9 cellular contexts compared by ENCODE assay signal in genomic region chr1:24151175-24151533, GRCh38. TPM values are rescaled to one million over a fixed set of nuclear protein-coding genes. Genes with fewer than 3 reads are reported as not detected.
DNase-seq lines count a peak whose midpoint lies in the region; ATAC-seq and TF ChIP-seq lines count a peak whose summit lies in the region.
"Had no signal": no experiment of that assay in that cellular context is flagged by ENCODE, and none has a peak within 500 bp of the region (broad histone marks: within the 10 kb centered on the region; RNA-seq: fewer than 3 reads in every experiment).

No MANE protein-coding gene starts in this region.

- H3K27ac Mint-ChIP-seq in activated naive CD4-positive, alpha-beta T cell treated with anti-CD3 and anti-CD28 coated beads for 36 hours = no peak overlapping the region
- H3K27ac Mint-ChIP-seq in activated naive CD4-positive, alpha-beta T cell treated with anti-CD3 and anti-CD28 coated beads, Interleukin-2, amount 50 U/mL, for 72 hours = peak overlapping the region in 1 of 2 donors; percentile 11

- peak overlapping the region; percentile 63 for H3K4me3 Mint-ChIP-seq in activated naive CD4-positive, alpha-beta T cell treated with anti-CD3 and anti-CD28 coated beads for 36 hours

- no peaks in the 10 kb centered on the region for H3K36me3 Mint-ChIP-seq in activated naive CD4-positive, alpha-beta T cell treated with anti-CD3 and anti-CD28 coated beads for 36 hours (ENCODE audit: low read depth)
- H3K36me3 Mint-ChIP-seq in activated naive CD4-positive, alpha-beta T cell treated with anti-CD3 and anti-CD28 coated beads, Interleukin-2, amount 50 U/mL, for 72 hours = no peaks in the 10 kb centered on the region

- H3K27ac ChIP-seq in OCI-LY7 (ENCODE audit: low read depth, low read length, poor library complexity, severe bottlenecking) = no peak overlapping the region
- peak overlapping the region in 2 of 3 donors; percentile 25 to 63 for H3K27ac ChIP-seq in thyroid gland

- peaks cover 18% of the 10 kb centered on the region for H3K4me1 Mint-ChIP-seq in activated naive CD4-positive, alpha-beta T cell treated with anti-CD3 and anti-CD28 coated beads for 36 hours (ENCODE audit: low read depth)

- CTCF ChIA-PET in activated naive CD4-positive, alpha-beta T cell treated with anti-CD3 and anti-CD28 coated beads for 36 hours (lab: Charles Lee) = interaction anchor here (0.6 to 3.8 kb wide), 10 partner anchors 8 to 421 kb away, joined by 3 to 31 read pairs (median 8); partner anchors contain the start of gene IFNLR1
- CTCF ChIA-PET in OCI-LY7 (lab: Charles Lee; ENCODE audit: unreplicated experiment) = interaction anchor here (1.0 kb wide), 1 partner anchor 48 kb away, joined by 4 read pairs; no protein-coding TSS in a partner anchor

- POLR2A ChIA-PET in OCI-LY7 (lab: Charles Lee) = interaction anchor here (1.8 to 2.1 kb wide), 2 partner anchors 36 to 39 kb away, joined by 6 to 11 read pairs; no protein-coding TSS in a partner anchor

- peaks cover 24% of the 10 kb centered on the region for H3K36me3 ChIP-seq in OCI-LY7 (ENCODE audit: insufficient read depth, low read length)
- no peaks in the 10 kb centered on the region for H3K36me3 ChIP-seq in thyroid gland

- no peaks in the 10 kb centered on the region for H3K79me2 ChIP-seq in OCI-LY7 (ENCODE audit: insufficient read depth, low read depth, low read length)

- no peaks in the 10 kb centered on the region for H3K9me3 ChIP-seq in OCI-LY7 (ENCODE audit: low read length)
- no peaks in the 10 kb centered on the region for H3K9me3 ChIP-seq in thyroid gland

- 3 to 13% methylated on average over 12 of the region's 12 CpGs for WGBS in thyroid gland, 2 donors

- no peak for TF ChIP-seq CTCF in OCI-LY7 (conservative IDR thresholded peaks at IDR 0.05; ENCODE audit: low read length)
- TF ChIP-seq CTCF in thyroid gland (IDR thresholded peaks at IDR 0.05) = no peak

- H3K4me3 ChIP-seq in OCI-LY7 (ENCODE audit: low read depth, low read length, poor library complexity, severe bottlenecking) = peak overlapping the region; percentile 47
- H3K4me3 ChIP-seq in iPS-11a (ENCODE audit: low read depth, low read length) = peak overlapping the region; percentile 24
- no peak overlapping the region for H3K4me3 ChIP-seq in thyroid gland (replicated peaks in 1 of 3)

- intact Hi-C loops in activated naive CD4-positive, alpha-beta T cell treated with anti-CD3 and anti-CD28 coated beads for 36 hours (cut with micrococcal nuclease) = loop anchor here (5.0 kb wide), 1 partner anchor 171 kb away; no protein-coding TSS in a partner anchor
- intact Hi-C loops in OCI-LY7 (cut with micrococcal nuclease; ENCODE audit: unreplicated experiment) (loop anchor here (2.0 kb wide), 1 partner anchor 40 kb away; no protein-coding TSS in a partner anchor), thyroid gland (cut with DNase I) (no loop called here)

- H3K9me2 ChIP-seq in OCI-LY7 (ENCODE audit: insufficient read depth, low read length) = no peaks in the 10 kb centered on the region

- BruUV-seq in OCI-LY7 (replicated peaks; lab: Mats Ljungman, UMichigan) = no TSS peak

- no peak for DNase-seq in activated naive CD4-positive, alpha-beta T cell treated with anti-CD3 and anti-CD28 coated beads for 36 hours
- no peak for DNase-seq in activated naive CD4-positive, alpha-beta T cell treated with anti-CD3 and anti-CD28 coated beads, Interleukin-2, amount 50 U/mL, for 72 hours (ENCODE audit: low spot score in 2 of 2)
- DNase-seq in OCI-LY7 (ENCODE audit: low spot score) (peak; percentile 39), thyroid gland (peak; percentile 71 to 72), HPDE6-E6E7 (ENCODE audit: extremely low spot score) (no peak), activated gamma-delta T cell treated with Interleukin-2 at 50 U/mL for 16 hours (no peak), glomerular visceral epithelial cell (ENCODE audit: extremely low spot score) (no peak)

- H3K4me1 ChIP-seq in OCI-LY7 (ENCODE audit: insufficient read depth, low read length, poor library complexity, severe bottlenecking) (peaks cover 36% of the 10 kb centered on the region), thyroid gland (peaks cover 8 to 15% of the 10 kb centered on the region in 2 donors)

- no peaks in the 10 kb centered on the region for H3K27me3 ChIP-seq in thyroid gland

- no peak for TF ChIP-seq POLR2A in thyroid gland (IDR thresholded peaks at IDR 0.05)

- H3K9me3 Mint-ChIP-seq in activated naive CD4-positive, alpha-beta T cell treated with anti-CD3 and anti-CD28 coated beads for 36 hours = no peaks in the 10 kb centered on the region
- H3K9me3 Mint-ChIP-seq in activated naive CD4-positive, alpha-beta T cell treated with anti-CD3 and anti-CD28 coated beads, Interleukin-2, amount 50 U/mL, for 72 hours = no peaks in the 10 kb centered on the region

- peak overlapping the region; percentile 24; the same call in 1 of the 2 replicates for H2AFZ ChIP-seq in OCI-LY7 (ENCODE audit: low read length)

- peak overlapping the region; percentile 83 for H3K4me2 ChIP-seq in OCI-LY7 (ENCODE audit: low read length)

- H3K27me3 Mint-ChIP-seq in activated naive CD4-positive, alpha-beta T cell treated with anti-CD3 and anti-CD28 coated beads for 36 hours (ENCODE audit: low read depth) = peaks cover 32% of the 10 kb centered on the region

- ATAC-seq in activated naive CD4-positive, alpha-beta T cell treated with anti-CD3 and anti-CD28 coated beads, Interleukin-2, amount 50 U/mL, for 72 hours = no peak

- no peaks in the 10 kb centered on the region for H4K20me1 ChIP-seq in OCI-LY7 (ENCODE audit: insufficient read depth, low read length)

RNA-seq across cellular contexts. Expression of gene IL22RA1, which starts 8.2 kb away (rescaled TPM):
- total RNA-seq in activated naive CD4-positive, alpha-beta T cell treated with anti-CD3 and anti-CD28 coated beads for 36 hours = not detected
- total RNA-seq in activated naive CD4-positive, alpha-beta T cell treated with anti-CD3 and anti-CD28 coated beads, Interleukin-2, amount 50 U/mL, for 72 hours = not detected
- total RNA-seq in OCI-LY7 (2014; rRNA removed; shearing (Covaris generic)) = not detected in 2 replicates
- total RNA-seq in OCI-LY7 (2022) = not detected in 2 replicates
- 1 to 10 TPM in 1 of 4 donors, not detected in 3; 1.1 TPM for total RNA-seq in thyroid gland
- total RNA-seq: fibroblast of villous mesenchyme had no signal

RNA-seq across cellular contexts. Expression of gene IFNLR1, which starts 35.9 kb away (rescaled TPM):
- 1 to 10 TPM; 4.3 to 4.6 TPM for total RNA-seq in activated naive CD4-positive, alpha-beta T cell treated with anti-CD3 and anti-CD28 coated beads for 36 hours
- 1 to 10 TPM; 5.0 to 6.3 TPM for total RNA-seq in activated naive CD4-positive, alpha-beta T cell treated with anti-CD3 and anti-CD28 coated beads, Interleukin-2, amount 50 U/mL, for 72 hours
- total RNA-seq in OCI-LY7 (2014; rRNA removed; shearing (Covaris generic)) = 24.6 and 29.4 TPM in 2 replicates
- total RNA-seq in OCI-LY7 (2022) = 30.5 and 31.7 TPM in 2 replicates
- total RNA-seq in thyroid gland = 1 to 10 TPM; 4.7 to 9.3 (median 6.1) TPM

RNA-seq across cellular contexts. Expression of gene MYOM3, which starts 39.2 kb away (rescaled TPM):
- total RNA-seq in activated naive CD4-positive, alpha-beta T cell treated with anti-CD3 and anti-CD28 coated beads for 36 hours = not detected
- total RNA-seq in activated naive CD4-positive, alpha-beta T cell treated with anti-CD3 and anti-CD28 coated beads, Interleukin-2, amount 50 U/mL, for 72 hours = not detected
- total RNA-seq in OCI-LY7 (2014; rRNA removed; shearing (Covaris generic)) = not detected in 2 replicates
- not detected in 2 replicates for total RNA-seq in OCI-LY7 (2022)
- under 1 TPM in 2 of 4 donors, not detected in 2; 0.11 to 0.54 TPM for total RNA-seq in thyroid gland
- total RNA-seq: fibroblast of villous mesenchyme had no signal

Comparison
In these comparisons a context has a peak if more than half of its experiments do, and no peak if none do; other contexts are left out.
1. DNase-seq: peak in OCI-LY7 (single experiment) and thyroid gland (2 of 2); none in activated naive CD4-positive, alpha-beta T cell treated with anti-CD3 and anti-CD28 coated beads for 36 hours (single experiment), activated naive CD4-positive, alpha-beta T cell treated with anti-CD3 and anti-CD28 coated beads, Interleukin-2, amount 50 U/mL, for 72 hours (0 of 2), HPDE6-E6E7 (single experiment), activated gamma-delta T cell treated with Interleukin-2 at 50 U/mL for 16 hours (single experiment) and glomerular visceral epithelial cell (single experiment).
2. H3K4me3 ChIP-seq: peak in OCI-LY7 (single experiment) and iPS-11a (single experiment); none in thyroid gland (0 of 3).